Comparison of ENCODE assay signal across 19 cellular contexts in genomic region chr10:48243487-48243886, GRCh38. TPM values are rescaled to one million over a fixed set of nuclear protein-coding genes. Genes with fewer than 3 reads are reported as not detected.
DNase-seq lines count a peak whose midpoint lies in the region; ATAC-seq, FAIRE-seq and TF ChIP-seq lines count a peak whose summit lies in the region.
"Had no signal": no experiment of that assay in that cellular context is flagged by ENCODE, and none has a peak within 500 bp of the region (broad histone marks: within the 10 kb centered on the region; RNA-seq: fewer than 3 reads in every experiment).

No MANE protein-coding gene starts in this region.

- H3K9me3 ChIP-seq in sigmoid colon, result no peaks in the 10 kb centered on the region

- H3K27ac ChIP-seq in sigmoid colon, result no peak overlapping the region
- H3K27ac ChIP-seq: 22Rv1 had no signal

- TF ChIP-seq POLR2A in sigmoid colon (IDR thresholded peaks at IDR 0.05), result no peak

- TF ChIP-seq EP300 in sigmoid colon (IDR thresholded peaks at IDR 0.05), result no peak

- intact Hi-C loops in cardiac septum (cut with DNase I) (no loop called here), Right ventricle myocardium superior (cut with DNase I) (no loop called here), sigmoid colon (cut with DNase I) (no loop called here)

- no peak overlapping the region for H3K27ac Mint-ChIP-seq in effector memory CD8-positive, alpha-beta T cell
- H3K27ac Mint-ChIP-seq: CD8-positive, alpha-beta memory T cell had no signal

- no peak for TF ChIP-seq CTCF in sigmoid colon (IDR thresholded peaks at IDR 0.05)

- peaks cover 0 to 2% (median 0%) of the 10 kb centered on the region in 3 donors for H3K27me3 ChIP-seq in sigmoid colon

- ATAC-seq in Right ventricle myocardium superior (ENCODE audit: poor library complexity), result no peak
- no peak for ATAC-seq in effector memory CD8-positive, alpha-beta T cell (replicated peaks)
- ATAC-seq: HCT116 had no signal

- no peaks in the 10 kb centered on the region for H3K9me3 Mint-ChIP-seq in effector memory CD8-positive, alpha-beta T cell
- H3K9me3 Mint-ChIP-seq: CD8-positive, alpha-beta memory T cell had no signal

- no peak overlapping the region for H3K4me3 ChIP-seq in sigmoid colon

- H3K4me1 Mint-ChIP-seq in effector memory CD8-positive, alpha-beta T cell (ENCODE audit: low read depth in 2 of 2), result no peaks in the 10 kb centered on the region
- H3K4me1 Mint-ChIP-seq: CD8-positive, alpha-beta memory T cell had no signal

- no peak overlapping the region for H3K4me3 Mint-ChIP-seq in effector memory CD8-positive, alpha-beta T cell
- H3K4me3 Mint-ChIP-seq: CD8-positive, alpha-beta memory T cell had no signal

- FAIRE-seq in frontal cortex (lab: Jason Lieb, UNC), result no peak
- FAIRE-seq: GM18507, HTR-8/SVneo had no signal

- no peaks in the 10 kb centered on the region for H3K36me3 Mint-ChIP-seq in effector memory CD8-positive, alpha-beta T cell (ENCODE audit: insufficient read depth)
- H3K36me3 Mint-ChIP-seq: CD8-positive, alpha-beta memory T cell had no signal

- peak; percentile 38 for DNase-seq in DMS79 treated with DMSO at 0.1 percent for 48 hours (lab: John Stamatoyannopoulos, UW)
- no peak for DNase-seq in DMS79 (lab: John Stamatoyannopoulos, UW)
- DNase-seq in cardiac septum (ENCODE audit: low spot score), result peak; percentile 59
- no peak for DNase-seq in Right ventricle myocardium superior
- DNase-seq in ecto neural progenitor cell (ENCODE audit: low spot score), result peak; percentile 24
- peak; percentile 61 for DNase-seq in sigmoid colon
- DNase-seq in frontal cortex (ENCODE audit: low spot score in 2 of 2), result no peak
- no peak for DNase-seq in effector memory CD8-positive, alpha-beta T cell
- DNase-seq: CD8-positive, alpha-beta memory T cell; KBM-7; NCI-H1092; NCI-H1694 treated with DMSO at 0.1 percent for 48 hours; NCI-H226; SIG-M5 had no signal

- WGBS in sigmoid colon, 2 donors, result 38 to 45% methylated on average over 7 of the region's 7 CpGs

- peaks cover 12 to 17% of the 10 kb centered on the region in 2 donors for H3K27me3 Mint-ChIP-seq in effector memory CD8-positive, alpha-beta T cell

- H3K36me3 ChIP-seq in sigmoid colon, result no peaks in the 10 kb centered on the region

- no peaks in the 10 kb centered on the region for H3K4me1 ChIP-seq in sigmoid colon

RNA-seq across cellular contexts. Expression of gene FRMPD2, which starts 31.0 kb away (rescaled TPM):
- total RNA-seq in cardiac septum (not detected), Right ventricle myocardium superior (0.11 TPM), sigmoid colon (not detected), frontal cortex (3.3 TPM)
- under 1 TPM in 1 of 3 donors, not detected in 2; 0.09 TPM for polyA plus RNA-seq in sigmoid colon
- total RNA-seq: CD8-positive, alpha-beta memory T cell had no signal
- polyA plus RNA-seq: BJ; CD8-positive, alpha-beta memory T cell had no signal

Comparison
In these comparisons a context has a peak if more than half of its experiments do, and no peak if none do; other contexts are left out.
1. DNase-seq: peak in DMS79 treated with DMSO at 0.1 percent for 48 hours (single experiment), cardiac septum (single experiment), ecto neural progenitor cell (single experiment) and sigmoid colon (single experiment); none in DMS79 (single experiment), Right ventricle myocardium superior (single experiment), frontal cortex (0 of 2) and effector memory CD8-positive, alpha-beta T cell (0 of 3).